In the genomic region with DNA sequence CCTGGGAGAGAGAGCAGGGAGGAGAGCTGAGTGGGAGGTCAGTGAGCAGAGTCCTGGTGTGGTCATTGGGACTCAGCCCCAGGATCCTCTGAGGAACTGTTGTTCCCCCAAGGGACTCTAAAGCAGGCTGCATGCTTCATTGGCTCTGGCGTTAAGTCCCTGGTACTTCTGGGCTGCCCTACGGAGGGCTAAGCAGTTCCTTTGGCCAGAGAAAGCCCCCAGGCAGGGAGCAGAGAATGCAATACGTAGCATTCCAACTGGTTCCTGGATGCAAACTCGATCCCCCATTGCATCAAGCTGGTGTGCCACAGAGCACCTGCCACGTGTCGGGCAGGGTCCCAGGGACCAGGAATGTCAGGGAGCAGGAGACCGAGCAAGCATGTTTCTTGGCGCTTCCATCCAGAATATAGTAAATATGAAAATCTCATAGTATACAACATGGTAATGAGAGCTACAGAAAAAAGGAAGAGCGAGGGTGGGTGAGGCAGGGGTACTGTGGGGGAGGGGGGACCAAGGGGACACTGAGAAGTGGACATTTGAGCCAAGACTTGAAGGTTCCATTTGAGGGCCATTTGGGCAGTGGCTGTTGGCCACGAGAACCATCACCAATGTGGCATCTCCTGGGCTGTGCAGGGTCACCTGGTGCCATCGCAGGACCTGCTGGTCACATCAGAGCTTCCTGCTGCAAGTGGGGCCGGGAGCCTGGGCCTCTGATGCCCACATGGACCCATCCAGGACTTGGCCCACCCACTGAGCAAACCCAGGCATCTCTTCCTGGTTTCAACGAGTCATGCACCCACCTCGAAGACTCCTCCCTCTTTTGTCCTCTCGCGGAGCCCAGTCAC, we compare ENCODE assay signal across 13 cellular contexts.
"Had no signal": no experiment of that assay in that cellular context is flagged by ENCODE, and none has a peak within 500 bp of the region (broad histone marks: within the 10 kb centered on the region; RNA-seq: fewer than 3 reads in every experiment).

No MANE protein-coding gene starts in this region.

- DNase-seq: activated CD4-positive, alpha-beta memory T cell treated with anti-CD3 and anti-CD28 coated beads for 36 hours; activated CD4-positive, alpha-beta T cell treated with anti-CD3 and anti-CD28 coated beads for 4 hours; activated naive CD4-positive, alpha-beta T cell treated with Interleukin-2 at 50 U/mL for 16 hours; activated naive CD8-positive, alpha-beta T cell treated with anti-CD3 and anti-CD28 coated beads, Interleukin-2, amount 10 ng/mL, durations not matched to agents 7 days and 5 days; activated T-cell treated with anti-CD3 and anti-CD28 coated beads, Interleukin-2, amount 50 U/mL, for 1 hour; body of pancreas; central memory CD4-positive, alpha-beta T cell; heart left ventricle; kidney glomerular epithelial cell; stimulated activated CD4-positive, alpha-beta T cell treated with anti-CD3 and anti-CD28 coated beads, Interleukin-4, amount 100 ng/mL, for 4 hours; stimulated activated naive B cell treated with anti-CD40 and anti-IgM and Interleukin-4, amounts not matched to agents 10 μg/mL and 1 μg/mL and 100 μg/mL, for 72 hours had no signal

- H3K36me3 ChIP-seq: gastroesophageal sphincter, heart left ventricle, SJSA1 had no signal

- H3K4me3 ChIP-seq: body of pancreas, gastroesophageal sphincter, heart left ventricle, SJSA1 had no signal

- H3K27ac ChIP-seq: body of pancreas, gastroesophageal sphincter, heart left ventricle, SJSA1 had no signal

- H3K9me3 ChIP-seq: body of pancreas, gastroesophageal sphincter, SJSA1 had no signal

- H3K4me1 ChIP-seq: body of pancreas, gastroesophageal sphincter, heart left ventricle, SJSA1 had no signal

- H3K27me3 ChIP-seq: body of pancreas, gastroesophageal sphincter, SJSA1 had no signal
